14 cellular contexts compared by ENCODE assay signal in genomic region chr12:56163533-56164344, GRCh38. TPM values are rescaled to one million over a fixed set of nuclear protein-coding genes. Genes with fewer than 3 reads are reported as not detected.
DNase-seq lines count a peak whose midpoint lies in the region; ATAC-seq, FAIRE-seq and TF ChIP-seq lines count a peak whose summit lies in the region.
"Had no signal": no experiment of that assay in that cellular context is flagged by ENCODE, and none has a peak within 500 bp of the region (broad histone marks: within the 10 kb centered on the region; RNA-seq: fewer than 3 reads in every experiment).

No MANE protein-coding gene starts in this region.

- H3K36me3 Mint-ChIP-seq in CD4-positive, CD25-positive, alpha-beta regulatory T cell: peaks cover 39% of the 10 kb centered on the region
- H3K36me3 Mint-ChIP-seq in astrocyte (ENCODE audit: low read depth, unreplicated experiment) (peaks cover 42% of the 10 kb centered on the region), nephron (ENCODE audit: low read depth) (peaks cover 75% of the 10 kb centered on the region)

- no peak for TF ChIP-seq CTCF in HEK293 (tag by site-specific recombination; IDR thresholded peaks at IDR 0.05)
- TF ChIP-seq CTCF in astrocyte (IDR thresholded peaks at IDR 0.05; ENCODE audit: insufficient read depth, low read depth, low read length): no peak
- TF ChIP-seq CTCF in nephron (IDR thresholded peaks at IDR 0.05; ENCODE audit: unreplicated experiment in 3 of 3): no peak

- H3K4me3 ChIP-seq in CD4-positive, CD25-positive, alpha-beta regulatory T cell (ENCODE audit: low read depth, low read length): no peak overlapping the region
- no peak overlapping the region for H3K4me3 ChIP-seq in HEK293 (ENCODE audit: low read depth, low read length)
- H3K4me3 ChIP-seq in astrocyte (ENCODE audit: insufficient read depth, low read depth, low read length): no peak overlapping the region
- H3K4me3 ChIP-seq: pancreas, testis had no signal

- no peak for DNase-seq in CD4-positive, CD25-positive, alpha-beta regulatory T cell
- DNase-seq in astrocyte (ENCODE audit: low read depth) (no peak), RKO (ENCODE audit: low spot score) (no peak), DMS79 (lab: John Stamatoyannopoulos, UW) (no peak)
- no peak for DNase-seq in activated CD8-positive, alpha-beta memory T cell treated with anti-CD3 and anti-CD28 coated beads, Interleukin-2, amount 50 U/mL, for 48 hours
- DNase-seq: central memory CD4-positive, alpha-beta T cell; foreskin keratinocyte; NCI-H1694; stimulated activated CD4-positive, alpha-beta T cell treated with anti-CD3 and anti-CD28 coated beads, Interleukin-4, amount 100 ng/mL, for 4 hours; testis had no signal

- H3K79me2 ChIP-seq in astrocyte (ENCODE audit: insufficient read depth, low read length): peaks cover 37% of the 10 kb centered on the region

- peak overlapping the region; percentile 32 to 77 (median 55) for H3K27ac Mint-ChIP-seq in CD4-positive, CD25-positive, alpha-beta regulatory T cell
- H3K27ac Mint-ChIP-seq in astrocyte (ENCODE audit: unreplicated experiment) (peak overlapping the region; percentile 53), nephron (peak overlapping the region; percentile 45 to 56 (median 47))

- no peaks in the 10 kb centered on the region for H3K27me3 Mint-ChIP-seq in CD4-positive, CD25-positive, alpha-beta regulatory T cell
- H3K27me3 Mint-ChIP-seq in astrocyte (ENCODE audit: low read depth, unreplicated experiment) (no peaks in the 10 kb centered on the region), nephron (ENCODE audit: low read depth) (no peaks in the 10 kb centered on the region)

- POLR2A ChIA-PET in HEK293 (lab: Yijun Ruan, JAX): interaction anchor here (0.6 to 3.7 kb wide), 6 partner anchors 9 to 1883 kb away, joined by 3 to 29 read pairs (median 14); partner anchors contain the start of genes ESYT1, HNRNPA1, SMARCC2 and ZC3H10

- H4K20me1 ChIP-seq in astrocyte (ENCODE audit: insufficient read depth, low read length): peaks cover 76% of the 10 kb centered on the region

- peaks cover 34% of the 10 kb centered on the region for H3K4me1 ChIP-seq in CD4-positive, CD25-positive, alpha-beta regulatory T cell (ENCODE audit: control insufficient read depth, insufficient read depth, low read length, poor library complexity, severe bottlenecking)
- peaks cover 3% of the 10 kb centered on the region; the same call in 1 of the 2 replicates for H3K4me1 ChIP-seq in HEK293 (ENCODE audit: control insufficient read depth, insufficient read depth, low read length)
- H3K4me1 ChIP-seq in astrocyte (ENCODE audit: insufficient read depth, low read length): peaks cover 23% of the 10 kb centered on the region

- no peak overlapping the region for H3K9ac ChIP-seq in astrocyte (ENCODE audit: low read length)

- FAIRE-seq in astrocyte (lab: Jason Lieb, UNC): no peak
- FAIRE-seq: pancreas had no signal

- H3K27me3 ChIP-seq in CD4-positive, CD25-positive, alpha-beta regulatory T cell (ENCODE audit: control insufficient read depth, insufficient read depth, low read length): no peaks in the 10 kb centered on the region
- no peaks in the 10 kb centered on the region for H3K27me3 ChIP-seq in astrocyte (ENCODE audit: insufficient read depth, low read length)
- H3K27me3 ChIP-seq: foreskin keratinocyte, pancreas, testis had no signal

- peaks cover 73% of the 10 kb centered on the region for H3K36me3 ChIP-seq in CD4-positive, CD25-positive, alpha-beta regulatory T cell (ENCODE audit: control insufficient read depth, insufficient read depth, low read length)
- H3K36me3 ChIP-seq in HEK293 (ENCODE audit: control insufficient read depth in 2 of 2, insufficient read depth in 1 of 2, low read length in 2 of 2) (peaks cover 44 to 91% of the 10 kb centered on the region in 2 experiments), astrocyte (ENCODE audit: insufficient read depth, low read length) (peaks cover 50% of the 10 kb centered on the region)

- H3K4me1 Mint-ChIP-seq in CD4-positive, CD25-positive, alpha-beta regulatory T cell: peaks cover 0 to 40% (median 26%) of the 10 kb centered on the region in 4 donors
- H3K4me1 Mint-ChIP-seq in astrocyte (ENCODE audit: low read depth, unreplicated experiment) (peaks cover 12% of the 10 kb centered on the region), nephron (peaks cover 41% of the 10 kb centered on the region)

- peak overlapping the region in 2 of 4 donors; percentile 22 to 58 for H3K4me3 Mint-ChIP-seq in CD4-positive, CD25-positive, alpha-beta regulatory T cell
- H3K4me3 Mint-ChIP-seq in astrocyte (ENCODE audit: unreplicated experiment): peak overlapping the region; percentile 60
- no peak overlapping the region for H3K4me3 Mint-ChIP-seq in nephron

- no peaks in the 10 kb centered on the region for H3K9me3 ChIP-seq in CD4-positive, CD25-positive, alpha-beta regulatory T cell (ENCODE audit: control insufficient read depth in 2 of 2, low read length in 2 of 2)
- H3K9me3 ChIP-seq in HEK293 (ENCODE audit: control insufficient read depth, insufficient read depth, low read depth, low read length): no peaks in the 10 kb centered on the region
- H3K9me3 ChIP-seq in astrocyte (ENCODE audit: insufficient read depth, low read depth, low read length): no peaks in the 10 kb centered on the region
- H3K9me3 ChIP-seq: pancreas, testis had no signal

- CTCF ChIA-PET in HEK293 (lab: Yijun Ruan, JAX): interaction anchor here (0.7 to 2.9 kb wide), 5 partner anchors 11 to 44 kb away, joined by 3 to 16 read pairs (median 3); partner anchors contain the start of genes MYL6B and SMARCC2

- no peak overlapping the region for H3K4me2 ChIP-seq in astrocyte (ENCODE audit: low read length)

- H3K27ac ChIP-seq in CD4-positive, CD25-positive, alpha-beta regulatory T cell (ENCODE audit: insufficient read depth, low read length, poor library complexity, severe bottlenecking): peak overlapping the region; percentile 36
- H3K27ac ChIP-seq in HEK293 (ENCODE audit: extremely low read depth, low read depth, low read length) (no peak overlapping the region; the same call in 1 of the 2 replicates), astrocyte (ENCODE audit: low read depth, low read length) (no peak overlapping the region)
- H3K27ac ChIP-seq: foreskin keratinocyte, pancreas, testis had no signal

- H3K9me3 Mint-ChIP-seq in CD4-positive, CD25-positive, alpha-beta regulatory T cell: no peaks in the 10 kb centered on the region
- H3K9me3 Mint-ChIP-seq in astrocyte (ENCODE audit: unreplicated experiment) (no peaks in the 10 kb centered on the region), nephron (no peaks in the 10 kb centered on the region)

- no peak for ATAC-seq in CD4-positive, CD25-positive, alpha-beta regulatory T cell (ENCODE audit: low read depth in 2 of 2)
- no peak for ATAC-seq in HG03095 (IDR thresholded peaks at IDR 0.05; ENCODE audit: unreplicated experiment)
- ATAC-seq: foreskin keratinocyte had no signal

- H2AFZ ChIP-seq in astrocyte (ENCODE audit: low read depth, low read length): no peak overlapping the region

TF ChIP-seq in HEK293, 187 proteins besides CTCF, POLR2A, EP300 and RAD21 (continues in another document):
- TF ChIP-seq GLIS1 (tag by site-specific recombination; IDR thresholded peaks at IDR 0.05) (no peak), ZNF280C (tag by site-specific recombination; IDR thresholded peaks at IDR 0.05) (no peak), OVOL3 (tag by site-specific recombination; IDR thresholded peaks at IDR 0.05) (no peak), ZBTB8A (tag by site-specific recombination; IDR thresholded peaks at IDR 0.05) (no peak), ZNF791 (tag by site-specific recombination; IDR thresholded peaks at IDR 0.05) (no peak), YY1 (tag by site-specific recombination; IDR thresholded peaks at IDR 0.05) (no peak), ZNF341 (tag by site-specific recombination; IDR thresholded peaks at IDR 0.05; ENCODE audit: low read depth) (0 out of 2 replicates have a peak, but pooled peaks have one; percentile 2), ZNF292 (tag by site-specific recombination; IDR thresholded peaks at IDR 0.05; ENCODE audit: borderline replicate concordance, low read depth) (no peak), BCL11B (tag by site-specific recombination; IDR thresholded peaks at IDR 0.05; ENCODE audit: low read depth) (no peak), ZNF404 (tag by site-specific recombination; IDR thresholded peaks at IDR 0.05) (no peak), ZBTB20 (tag by site-specific recombination; IDR thresholded peaks at IDR 0.05) (no peak), ZNF239 (tag by site-specific recombination; IDR thresholded peaks at IDR 0.05) (no peak), FEZF1 (tag by site-specific recombination; IDR thresholded peaks at IDR 0.05) (no peak)

RNA-seq across cellular contexts. Expression of gene MYL6, which starts 5.6 kb away (rescaled TPM):
- total RNA-seq in CD4-positive, CD25-positive, alpha-beta regulatory T cell: 933 TPM
- polyA plus RNA-seq in CD4-positive, CD25-positive, alpha-beta regulatory T cell: 1,000 to 10,000 TPM; 2,559 to 3,471 (median 2,992) TPM
- total RNA-seq in astrocyte: 2,485 and 2,685 TPM in 2 replicates

RNA-seq across cellular contexts. Expression of gene MYL6B, which starts 11.4 kb away (rescaled TPM):
- total RNA-seq in CD4-positive, CD25-positive, alpha-beta regulatory T cell: 8.8 TPM
- polyA plus RNA-seq in CD4-positive, CD25-positive, alpha-beta regulatory T cell: 10 to 100 TPM in 3 of 4 donors, 1 to 10 TPM in 1; 9.9 to 18.4 (median 11.3) TPM
- 110 and 118 TPM in 2 replicates for total RNA-seq in astrocyte

RNA-seq across cellular contexts. Expression of gene SMARCC2, which starts 25.5 kb away (rescaled TPM):
- total RNA-seq in CD4-positive, CD25-positive, alpha-beta regulatory T cell: 153 TPM
- polyA plus RNA-seq in CD4-positive, CD25-positive, alpha-beta regulatory T cell: 10 to 100 TPM; 46.3 to 64.1 (median 54.1) TPM
- 57.5 and 57.6 TPM in 2 replicates for total RNA-seq in astrocyte

RNA-seq across cellular contexts. Expression of gene ESYT1, which starts 35.7 kb away (rescaled TPM):
- total RNA-seq in CD4-positive, CD25-positive, alpha-beta regulatory T cell: 190 TPM
- 100 to 1,000 TPM; 249 to 395 (median 333) TPM for polyA plus RNA-seq in CD4-positive, CD25-positive, alpha-beta regulatory T cell
- total RNA-seq in astrocyte: 138 and 142 TPM in 2 replicates

RNA-seq across cellular contexts. Expression of gene ZC3H10, which starts 45.7 kb away (rescaled TPM):
- 11.0 TPM for total RNA-seq in CD4-positive, CD25-positive, alpha-beta regulatory T cell
- 1 to 10 TPM; 1.7 to 3.7 (median 2.9) TPM for polyA plus RNA-seq in CD4-positive, CD25-positive, alpha-beta regulatory T cell
- 4.1 and 4.2 TPM in 2 replicates for total RNA-seq in astrocyte

Comparison
In these comparisons a context has a peak if more than half of its experiments do, and no peak if none do; other contexts are left out.
1. RNA of gene MYL6B, which starts 11.4 kb away (total RNA-seq): 110 to 118 TPM in astrocyte; 8.8 TPM in CD4-positive, CD25-positive, alpha-beta regulatory T cell (single experiment); every median in the first group is over 10 times any median in the second.
2. Peak in every context shown above with its lines, with median percentiles within 50 percentile points of each other: H3K27ac Mint-ChIP-seq.